ENCODE assay signal across 31 cellular contexts in genomic region chr10:103256613-103257012, GRCh38. TPM values are rescaled to one million over a fixed set of nuclear protein-coding genes. Genes with fewer than 3 reads are reported as not detected.
"Had no signal": no experiment of that assay in that cellular context is flagged by ENCODE, and none has a peak within 500 bp of the region (broad histone marks: within the 10 kb centered on the region; RNA-seq: fewer than 3 reads in every experiment).

No MANE protein-coding gene starts in this region.

- ATAC-seq: stimulated activated effector memory CD8-positive, alpha-beta T cell treated with anti-CD3 and anti-CD28 coated beads, Interleukin-12 subunit alpha, Interleukin-12 subunit beta, amount 100 ng/mL, for 72 hours; stimulated activated memory B cell treated with anti-CD40 and anti-IgM and Interleukin-4, amounts not matched to agents 10 μg/mL and 1 μg/mL and 100 μg/mL, for 72 hours; stimulated activated naive B cell treated with anti-CD40 and anti-IgM and Interleukin-4, amounts not matched to agents 10 μg/mL and 1 μg/mL and 100 μg/mL, for 72 hours; stimulated activated naive CD8-positive, alpha-beta T cell treated with anti-CD3 and anti-CD28 coated beads, Interleukin-15, amount 100 ng/mL, for 72 hours; stimulated activated naive CD8-positive, alpha-beta T cell treated with anti-CD3 and anti-CD28 coated beads, Interleukin-15, Interleukin-2, amounts not matched to agents 100 U/mL and 50 U/mL, for 24 hours; upper lobe of right lung had no signal

- H3K36me3 ChIP-seq: stomach, suprapubic skin, thoracic aorta, thyroid gland, tibial artery, tibial nerve, transverse colon, upper lobe of left lung, upper lobe of right lung, uterus, vagina had no signal

- H3K27me3 ChIP-seq: stomach, suprapubic skin, testis, thyroid gland, tibial artery, tibial nerve, transverse colon, upper lobe of left lung, upper lobe of right lung, uterus, vagina had no signal

- DNase-seq: stimulated activated CD4-positive, alpha-beta T cell treated with anti-CD3 and anti-CD28 coated beads, Interleukin-2, amount 100 ng/mL, for 48 hours; stimulated activated CD4-positive, alpha-beta T cell treated with anti-CD3 and anti-CD28 coated beads, Interleukin-4, amount 100 ng/mL, for 1 hour; stimulated activated CD4-positive, alpha-beta T cell treated with anti-CD3 and anti-CD28 coated beads, Interleukin-4, amount 100 ng/mL, for 24 hours; stimulated activated CD4-positive, alpha-beta T cell treated with anti-CD3 and anti-CD28 coated beads, Interleukin-4, amount 100 ng/mL, for 4 hours; stimulated activated CD8-positive, alpha-beta memory T cell treated with anti-CD3 and anti-CD28 coated beads, Interleukin-4, amount 100 ng/mL, for 48 hours; stimulated activated naive B cell treated with anti-CD40 and anti-IgM and Interleukin-4, amounts not matched to agents 10 μg/mL and 1 μg/mL and 100 μg/mL, for 72 hours; stimulated activated naive CD4-positive, alpha-beta T cell; stimulated activated naive CD4-positive, alpha-beta T cell treated with Interleukin-2 at 50 U/mL for 16 hours; stimulated activated naive CD8-positive, alpha-beta T cell treated with anti-CD3 and anti-CD28 coated beads, Interleukin-15, amount 100 ng/mL, for 72 hours; stimulated activated naive CD8-positive, alpha-beta T cell treated with anti-CD3 and anti-CD28 coated beads, Interleukin-15, Interleukin-2, amounts not matched to agents 100 U/mL and 50 U/mL, for 24 hours; stomach; substantia nigra; testis; thyroid gland; tibial artery; transverse colon; trophoblast cell; upper lobe of left lung; upper lobe of right lung; uterus had no signal

- H3K27ac ChIP-seq: stomach, suprapubic skin, testis, thoracic aorta, thyroid gland, tibial artery, tibial nerve, transverse colon, upper lobe of left lung, upper lobe of right lung, uterus, vagina had no signal

- H3K4me3 ChIP-seq: stomach, suprapubic skin, testis, thoracic aorta, thyroid gland, tibial artery, tibial nerve, transverse colon, upper lobe of left lung, upper lobe of right lung, uterus, vagina had no signal

- FAIRE-seq: urothelium cell line had no signal

- H3K9me3 ChIP-seq: suprapubic skin, testis, thoracic aorta, thyroid gland, tibial artery, transverse colon, upper lobe of left lung, upper lobe of right lung, uterus, vagina had no signal

- H3K4me1 ChIP-seq: stomach, suprapubic skin, testis, thyroid gland, tibial artery, tibial nerve, transverse colon, upper lobe of left lung, upper lobe of right lung, uterus, vagina had no signal

RNA-seq across cellular contexts. Expression of gene RPEL1, which starts 10.9 kb away (rescaled TPM):
- total RNA-seq: stomach, subcutaneous adipose tissue, suprapubic skin, temporal lobe, testis, thoracic aorta, thyroid gland, tibial nerve, transverse colon, upper lobe of left lung, upper lobe of right lung, ureter, urinary bladder, vagina had no signal
- polyA plus RNA-seq: stomach had no signal

RNA-seq across cellular contexts. Expression of gene INA, which starts 20.3 kb away (rescaled TPM):
- total RNA-seq: subcutaneous adipose tissue, thoracic aorta, tibial nerve, upper lobe of right lung had no signal
